Comparison of ENCODE assay signal across 17 cellular contexts in the genomic region with DNA sequence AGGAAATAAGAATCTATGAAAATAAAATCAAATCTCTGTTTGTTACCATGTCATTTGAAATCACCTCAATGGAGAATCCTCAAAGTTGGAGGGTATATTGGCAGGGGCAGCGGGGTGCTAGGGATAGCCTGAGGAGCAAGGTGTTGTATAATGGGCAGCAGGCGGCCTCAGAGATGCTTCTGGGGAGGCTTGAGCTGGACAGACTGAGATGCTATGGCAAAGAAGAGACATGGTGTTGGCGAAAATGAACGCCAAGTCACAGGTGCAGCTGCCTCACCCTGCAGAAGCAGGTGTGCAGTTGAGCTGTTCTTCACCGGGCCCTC. TPM values are rescaled to one million over a fixed set of nuclear protein-coding genes. Genes with fewer than 3 reads are reported as not detected.
DNase-seq lines count a peak whose midpoint lies in the region; ATAC-seq, FAIRE-seq and TF ChIP-seq lines count a peak whose summit lies in the region.
"Had no signal": no experiment of that assay in that cellular context is flagged by ENCODE, and none has a peak within 500 bp of the region (broad histone marks: within the 10 kb centered on the region; RNA-seq: fewer than 3 reads in every experiment).

No MANE protein-coding gene starts in this region.

- no peak for TF ChIP-seq EP300 in tibial nerve (IDR thresholded peaks at IDR 0.05)

- H3K9me3 Mint-ChIP-seq in astrocyte (ENCODE audit: unreplicated experiment) = no peaks in the 10 kb centered on the region
- no peaks in the 10 kb centered on the region for H3K9me3 Mint-ChIP-seq in activated CD8-positive, alpha-beta T cell treated with anti-CD3 and anti-CD28 coated beads, Interleukin-2, amount 10 ng/mL, durations not matched to agents 7 days and 5 days (ENCODE audit: insufficient read depth)
- H3K9me3 Mint-ChIP-seq: naive B cell had no signal

- peaks cover 20% of the 10 kb centered on the region for H3K4me1 Mint-ChIP-seq in astrocyte (ENCODE audit: low read depth, unreplicated experiment)
- H3K4me1 Mint-ChIP-seq in activated CD8-positive, alpha-beta T cell treated with anti-CD3 and anti-CD28 coated beads, Interleukin-2, amount 10 ng/mL, durations not matched to agents 7 days and 5 days (ENCODE audit: low read depth) = no peaks in the 10 kb centered on the region
- H3K4me1 Mint-ChIP-seq: naive B cell had no signal

- in situ Hi-C loops in GM23248 (cut with MboI) = no loop called here

- H3K79me2 ChIP-seq in GM23248 (ENCODE audit: insufficient read depth) = no peaks in the 10 kb centered on the region
- no peaks in the 10 kb centered on the region for H3K79me2 ChIP-seq in astrocyte (ENCODE audit: insufficient read depth, low read length)

- H4K20me1 ChIP-seq in GM23248 (ENCODE audit: insufficient read depth) (no peaks in the 10 kb centered on the region), astrocyte (ENCODE audit: insufficient read depth, low read length) (no peaks in the 10 kb centered on the region)
- H4K20me1 ChIP-seq: BLaER1 had no signal

- H3K27me3 ChIP-seq in GM23248 (replicated peaks; ENCODE audit: insufficient read depth) (no peaks in the 10 kb centered on the region), astrocyte (ENCODE audit: insufficient read depth, low read length) (no peaks in the 10 kb centered on the region), lower lobe of right lung (ENCODE audit: low read depth) (no peaks in the 10 kb centered on the region), skeletal muscle tissue (ENCODE audit: control insufficient read depth in 3 of 3, insufficient read depth in 3 of 3, low read length in 3 of 3) (peaks cover 0 to 3% (median 0%) of the 10 kb centered on the region in 3 donors), tibial nerve (no peaks in the 10 kb centered on the region)
- H3K27me3 ChIP-seq: BLaER1, tibial artery had no signal

- H3K9me3 ChIP-seq in GM23248 (ENCODE audit: low read depth) (no peaks in the 10 kb centered on the region), astrocyte (ENCODE audit: insufficient read depth, low read depth, low read length) (no peaks in the 10 kb centered on the region), lower lobe of right lung (no peaks in the 10 kb centered on the region), skeletal muscle tissue (ENCODE audit: control insufficient read depth in 3 of 3, low read length in 3 of 3) (no peaks in the 10 kb centered on the region), tibial nerve (no peaks in the 10 kb centered on the region)
- H3K9me3 ChIP-seq: BLaER1, tibial artery had no signal

- no peak for FAIRE-seq in astrocyte (lab: Jason Lieb, UNC)
- FAIRE-seq: GM12878, islet of Langerhans had no signal

- peaks cover 41% of the 10 kb centered on the region for H3K4me1 ChIP-seq in GM23248 (ENCODE audit: insufficient read depth)
- H3K4me1 ChIP-seq in astrocyte (ENCODE audit: insufficient read depth, low read length) = peaks cover 30% of the 10 kb centered on the region
- H3K4me1 ChIP-seq in lower lobe of right lung = peaks cover 24% of the 10 kb centered on the region
- peaks cover 6 to 17% (median 15%) of the 10 kb centered on the region in 3 donors for H3K4me1 ChIP-seq in skeletal muscle tissue (ENCODE audit: control insufficient read depth in 3 of 3, insufficient read depth in 3 of 3, low read length in 3 of 3)
- peaks cover 0 to 16% (median 1%) of the 10 kb centered on the region in 4 donors for H3K4me1 ChIP-seq in tibial nerve

- H2AFZ ChIP-seq in GM23248 (no peak overlapping the region), astrocyte (ENCODE audit: low read depth, low read length) (peak overlapping the region; percentile 76)

- POLR2A ChIA-PET in activated CD8-positive, alpha-beta T cell treated with anti-CD3 and anti-CD28 coated beads, Interleukin-2, amount 10 ng/mL, durations not matched to agents 7 days and 5 days (lab: Charles Lee) = no interaction called here

- peak overlapping the region; percentile 9 for H3K4me3 Mint-ChIP-seq in astrocyte (ENCODE audit: unreplicated experiment)
- H3K4me3 Mint-ChIP-seq in activated CD8-positive, alpha-beta T cell treated with anti-CD3 and anti-CD28 coated beads, Interleukin-2, amount 10 ng/mL, durations not matched to agents 7 days and 5 days = no peak overlapping the region
- H3K4me3 Mint-ChIP-seq: naive B cell had no signal

- H3K27ac Mint-ChIP-seq in astrocyte (ENCODE audit: unreplicated experiment) = peak overlapping the region; percentile 99
- no peak overlapping the region for H3K27ac Mint-ChIP-seq in activated CD8-positive, alpha-beta T cell treated with anti-CD3 and anti-CD28 coated beads, Interleukin-2, amount 10 ng/mL, durations not matched to agents 7 days and 5 days

- TF ChIP-seq CTCF in astrocyte (IDR thresholded peaks at IDR 0.05; ENCODE audit: insufficient read depth, low read depth, low read length) (no peak), lower lobe of right lung (IDR thresholded peaks at IDR 0.05) (no peak), omental fat pad (IDR thresholded peaks at IDR 0.05) (no peak), tibial nerve (IDR thresholded peaks at IDR 0.05) (no peak)

- H3F3A ChIP-seq in GM23248 (ENCODE audit: insufficient read depth) = peaks cover 30% of the 10 kb centered on the region

- H3K4me2 ChIP-seq in GM23248 (ENCODE audit: unreplicated experiment) = peak overlapping the region; percentile 39
- H3K4me2 ChIP-seq in astrocyte (ENCODE audit: low read length) = peak overlapping the region; percentile 69
- H3K4me2 ChIP-seq: BLaER1 had no signal

- H3K27ac ChIP-seq in GM23248 (peak overlapping the region; percentile 98), astrocyte (ENCODE audit: low read depth, low read length) (peak overlapping the region; percentile 88), lower lobe of right lung (peak overlapping the region; percentile 77), skeletal muscle tissue (ENCODE audit: low read depth, low read length) (peak overlapping the region; percentile 62), tibial nerve (peak overlapping the region in 1 of 4 donors; percentile 77)
- H3K27ac ChIP-seq: BLaER1 had no signal

- H3K36me3 Mint-ChIP-seq in astrocyte (ENCODE audit: low read depth, unreplicated experiment) = no peaks in the 10 kb centered on the region
- H3K36me3 Mint-ChIP-seq in activated CD8-positive, alpha-beta T cell treated with anti-CD3 and anti-CD28 coated beads, Interleukin-2, amount 10 ng/mL, durations not matched to agents 7 days and 5 days (ENCODE audit: low read depth) = no peaks in the 10 kb centered on the region
- H3K36me3 Mint-ChIP-seq: naive B cell had no signal

- no peaks in the 10 kb centered on the region for H3K36me3 ChIP-seq in GM23248 (ENCODE audit: low read depth)
- no peaks in the 10 kb centered on the region for H3K36me3 ChIP-seq in astrocyte (ENCODE audit: insufficient read depth, low read length)
- H3K36me3 ChIP-seq in lower lobe of right lung = no peaks in the 10 kb centered on the region
- H3K36me3 ChIP-seq in skeletal muscle tissue (ENCODE audit: control insufficient read depth in 3 of 3, insufficient read depth in 3 of 3, low read length in 3 of 3) = no peaks in the 10 kb centered on the region
- no peaks in the 10 kb centered on the region for H3K36me3 ChIP-seq in tibial nerve
- H3K36me3 ChIP-seq: BLaER1, tibial artery had no signal

- intact Hi-C loops in lower lobe of right lung (cut with DNase I) = no loop called here

- H3K4me3 ChIP-seq in GM23248 (no peak overlapping the region), astrocyte (ENCODE audit: insufficient read depth, low read depth, low read length) (no peak overlapping the region), lower lobe of right lung (no peak overlapping the region), skeletal muscle tissue (ENCODE audit: low read length in 3 of 3) (no peak overlapping the region), tibial nerve (no peak overlapping the region)
- H3K4me3 ChIP-seq: BLaER1, GM12878, tibial artery had no signal

- peaks cover 16% of the 10 kb centered on the region for H3K27me3 Mint-ChIP-seq in astrocyte (ENCODE audit: low read depth, unreplicated experiment)
- peaks cover 3% of the 10 kb centered on the region for H3K27me3 Mint-ChIP-seq in activated CD8-positive, alpha-beta T cell treated with anti-CD3 and anti-CD28 coated beads, Interleukin-2, amount 10 ng/mL, durations not matched to agents 7 days and 5 days (ENCODE audit: low read depth)

- TF ChIP-seq POLR2A in tibial nerve (IDR thresholded peaks at IDR 0.05) = no peak

- no peaks in the 10 kb centered on the region for H3K9me2 ChIP-seq in GM23248 (ENCODE audit: insufficient read depth)

- H3K9ac ChIP-seq in GM23248 (peak overlapping the region; percentile 64), astrocyte (ENCODE audit: low read length) (peak overlapping the region; percentile 69), skeletal muscle tissue (ENCODE audit: low read depth in 1 of 3, low read length in 3 of 3) (no peak overlapping the region)
- H3K9ac ChIP-seq: BLaER1 had no signal

- no peak for ATAC-seq in lower lobe of right lung
- no peak for ATAC-seq in omental fat pad (ENCODE audit: low FRiP score)
- no peak for ATAC-seq in activated CD8-positive, alpha-beta T cell treated with anti-CD3 and anti-CD28 coated beads, Interleukin-2, amount 10 ng/mL, durations not matched to agents 7 days and 5 days
- ATAC-seq: GM12878 had no signal

- WGBS in GM23248 (ENCODE audit: low coverage in 1 of 2, low lambda C conversion rate in 2 of 2, missing lambda C conversion rate in 2 of 2), 2 experiments = 10 to 11% methylated on average over 5 of the region's 5 CpGs
- WGBS in tibial nerve, 2 donors = 49 to 59% methylated on average over 5 of the region's 5 CpGs

- CTCF ChIA-PET in activated CD8-positive, alpha-beta T cell treated with anti-CD3 and anti-CD28 coated beads, Interleukin-2, amount 10 ng/mL, durations not matched to agents 7 days and 5 days (lab: Charles Lee) = no interaction called here

- DNase-seq in GM23248 = no peak
- DNase-seq in astrocyte (ENCODE audit: low read depth) = no peak
- no peak for DNase-seq in lower lobe of right lung
- no peak for DNase-seq in omental fat pad (ENCODE audit: low spot score)
- DNase-seq in DMS53 treated with DMSO at 0.1 percent for 48 hours (lab: John Stamatoyannopoulos, UW; ENCODE audit: unreplicated experiment) = no peak
- no peak for DNase-seq in activated CD8-positive, alpha-beta T cell treated with anti-CD3 and anti-CD28 coated beads, Interleukin-2, amount 10 ng/mL, durations not matched to agents 7 days and 5 days
- no peak for DNase-seq in tibial nerve (ENCODE audit: low spot score in 2 of 2)
- DNase-seq: activated CD4-positive, alpha-beta T cell treated with anti-CD3 and anti-CD28 coated beads, Interleukin-2, amount 50 U/mL, for 4 hours; naive B cell; NCI-H1105; stimulated activated CD4-positive, alpha-beta T cell treated with anti-CD3 and anti-CD28 coated beads, Interleukin-15, amount 100 ng/mL, for 24 hours had no signal

RNA-seq across cellular contexts. Expression of a gene that starts 3.1 kb away (rescaled TPM):
- 0.13 TPM in 1 of 2 replicates, not detected in the other for total RNA-seq in GM23248 (2014; rRNA removed; shearing (Covaris generic))
- polyA plus RNA-seq in GM23248 (2016; fragmentation: Nextera tagmentation; extraction: Ambion mirVana) = 0.51 and 0.76 TPM in 2 replicates
- total RNA-seq in astrocyte = not detected in 2 replicates
- total RNA-seq in lower lobe of right lung = 0.68 TPM
- total RNA-seq in skeletal muscle tissue = not detected
- under 1 TPM in 3 of 4 donors, not detected in 1; 0.19 to 0.63 (median 0.48) TPM for total RNA-seq in omental fat pad
- not detected for total RNA-seq in activated CD8-positive, alpha-beta T cell treated with anti-CD3 and anti-CD28 coated beads, Interleukin-2, amount 10 ng/mL, durations not matched to agents 7 days and 5 days
- total RNA-seq in tibial nerve = 1 to 10 TPM in 1 of 4 donors, under 1 TPM in 1, not detected in 2; 0.66 to 1.6 TPM
- total RNA-seq: Daoy, GM12878 had no signal
- polyA plus RNA-seq: GM12878 had no signal

RNA-seq across cellular contexts. Expression of a gene that starts 51.0 kb away (rescaled TPM):
- 16.2 and 24.5 TPM in 2 replicates for total RNA-seq in GM23248 (2014; rRNA removed; shearing (Covaris generic))
- polyA plus RNA-seq in GM23248 (2016; fragmentation: Nextera tagmentation; extraction: Ambion mirVana) = 15.2 and 15.8 TPM in 2 replicates
- total RNA-seq in astrocyte = 10.4 and 12.7 TPM in 2 replicates
- 26.3 TPM for total RNA-seq in lower lobe of right lung
- 8.9 TPM for total RNA-seq in skeletal muscle tissue
- 10 to 100 TPM; 11.4 to 30.4 (median 17.6) TPM for total RNA-seq in omental fat pad
- 10 to 100 TPM; 11.6 to 12.7 TPM for total RNA-seq in activated CD8-positive, alpha-beta T cell treated with anti-CD3 and anti-CD28 coated beads, Interleukin-2, amount 10 ng/mL, durations not matched to agents 7 days and 5 days
- 10 to 100 TPM; 17.2 to 28.8 (median 21.7) TPM for total RNA-seq in tibial nerve

Comparison
In these comparisons a context has a peak if more than half of its experiments do, and no peak if none do; other contexts are left out.
1. H3K9ac ChIP-seq: peak in GM23248 (single experiment) and astrocyte (single experiment); none in skeletal muscle tissue (0 of 3).